8 cellular contexts compared by ENCODE assay signal in genomic region chr6:30259140-30260035, GRCh38. TPM values are rescaled to one million over a fixed set of nuclear protein-coding genes. Genes with fewer than 3 reads are reported as not detected.
DNase-seq lines count a peak whose midpoint lies in the region; ATAC-seq and TF ChIP-seq lines count a peak whose summit lies in the region.

No MANE protein-coding gene starts in this region.

- H3K36me3 ChIP-seq in CD4-positive, CD25-positive, alpha-beta regulatory T cell (ENCODE audit: control insufficient read depth, insufficient read depth, low read length): no peaks in the 10 kb centered on the region
- H3K36me3 ChIP-seq in Peyer's patch (no peaks in the 10 kb centered on the region), neural cell (ENCODE audit: insufficient read depth, low read length) (no peaks in the 10 kb centered on the region)

- H3K9ac ChIP-seq in neural cell (ENCODE audit: low read length): peak overlapping the region; percentile 69

- peak overlapping the region; percentile 88 to 98 (median 92) for H3K4me3 Mint-ChIP-seq in CD4-positive, CD25-positive, alpha-beta regulatory T cell
- peak overlapping the region; percentile 82 to 94 for H3K4me3 Mint-ChIP-seq in stimulated activated naive CD8-positive, alpha-beta T cell treated with anti-CD3 and anti-CD28 coated beads, Interleukin-15, amount 100 ng/mL, for 72 hours

- no peaks in the 10 kb centered on the region for H3K79me2 ChIP-seq in neural cell (replicated peaks; ENCODE audit: insufficient read depth, low read length)

- H3K9me3 ChIP-seq in CD4-positive, CD25-positive, alpha-beta regulatory T cell (ENCODE audit: control insufficient read depth in 2 of 2, low read length in 2 of 2): no peaks in the 10 kb centered on the region
- H3K9me3 ChIP-seq in Peyer's patch (no peaks in the 10 kb centered on the region), neural cell (ENCODE audit: low read length) (no peaks in the 10 kb centered on the region)

- DNase-seq in CD4-positive, CD25-positive, alpha-beta regulatory T cell: peak; percentile 38 to 80 (median 54)
- DNase-seq in Peyer's patch (peak; percentile 64 to 86 (median 70)), foreskin fibroblast (peak; percentile 60 to 86)
- peak; percentile 44 for DNase-seq in activated effector memory CD4-positive, alpha-beta T cell treated with Interleukin-2 at 50 U/mL for 16 hours
- peak; percentile 43 to 61 for DNase-seq in stimulated activated naive CD8-positive, alpha-beta T cell treated with anti-CD3 and anti-CD28 coated beads, Interleukin-15, amount 100 ng/mL, for 72 hours

- peak overlapping the region; percentile 73 for H2AFZ ChIP-seq in neural cell (ENCODE audit: low read depth, low read length)

- peaks cover 6% of the 10 kb centered on the region for H3K36me3 Mint-ChIP-seq in CD4-positive, CD25-positive, alpha-beta regulatory T cell

- H3F3A ChIP-seq in neural cell (ENCODE audit: insufficient read depth, low read length, poor library complexity, severe bottlenecking): no peaks in the 10 kb centered on the region

- peaks cover 0 to 22% (median 11%) of the 10 kb centered on the region in 4 donors for H3K4me1 Mint-ChIP-seq in CD4-positive, CD25-positive, alpha-beta regulatory T cell
- peaks cover 26% of the 10 kb centered on the region for H3K4me1 Mint-ChIP-seq in stimulated activated naive CD8-positive, alpha-beta T cell treated with anti-CD3 and anti-CD28 coated beads, Interleukin-15, amount 100 ng/mL, for 72 hours

- H3K27me3 Mint-ChIP-seq in CD4-positive, CD25-positive, alpha-beta regulatory T cell: peaks cover 26% of the 10 kb centered on the region
- peaks cover 12% of the 10 kb centered on the region for H3K27me3 Mint-ChIP-seq in stimulated activated naive CD8-positive, alpha-beta T cell treated with anti-CD3 and anti-CD28 coated beads, Interleukin-15, amount 100 ng/mL, for 72 hours

- H3K9me2 ChIP-seq in neural cell (ENCODE audit: insufficient read depth, low read length): no peaks in the 10 kb centered on the region

- TF ChIP-seq EP300 in neural cell (conservative IDR thresholded peaks at IDR 0.05; ENCODE audit: poor library complexity, severe bottlenecking): no peak

- peak; percentile 79 to 80 for ATAC-seq in CD4-positive, CD25-positive, alpha-beta regulatory T cell (ENCODE audit: low read depth in 2 of 2)
- ATAC-seq in GM19328 (IDR thresholded peaks at IDR 0.05; ENCODE audit: unreplicated experiment) (peak; percentile 81), HG03520 (IDR thresholded peaks at IDR 0.05; ENCODE audit: unreplicated experiment) (peak; percentile 91)
- ATAC-seq in stimulated activated naive CD8-positive, alpha-beta T cell treated with anti-CD3 and anti-CD28 coated beads, Interleukin-15, amount 100 ng/mL, for 72 hours: peak; percentile 82

- TF ChIP-seq POLR2A in Peyer's patch (IDR thresholded peaks at IDR 0.05): no peak

- peaks cover 16% of the 10 kb centered on the region for H3K4me1 ChIP-seq in CD4-positive, CD25-positive, alpha-beta regulatory T cell (ENCODE audit: control insufficient read depth, insufficient read depth, low read length, poor library complexity, severe bottlenecking)
- H3K4me1 ChIP-seq in Peyer's patch: no peaks in the 10 kb centered on the region

- H4K20me1 ChIP-seq in neural cell (ENCODE audit: insufficient read depth): no peaks in the 10 kb centered on the region

- H3K9me3 Mint-ChIP-seq in CD4-positive, CD25-positive, alpha-beta regulatory T cell: no peaks in the 10 kb centered on the region
- H3K9me3 Mint-ChIP-seq in stimulated activated naive CD8-positive, alpha-beta T cell treated with anti-CD3 and anti-CD28 coated beads, Interleukin-15, amount 100 ng/mL, for 72 hours: no peaks in the 10 kb centered on the region

- TF ChIP-seq CTCF in Peyer's patch (IDR thresholded peaks at IDR 0.05) (peak in 2 of 6 experiments; percentile 26), foreskin fibroblast (IDR thresholded peaks at IDR 0.05; ENCODE audit: low read depth, low read length) (peak; percentile 32), neural cell (IDR thresholded peaks at IDR 0.05; ENCODE audit: poor library complexity, severe bottlenecking) (peak; percentile 62)

- no peaks in the 10 kb centered on the region for H3K27me3 ChIP-seq in CD4-positive, CD25-positive, alpha-beta regulatory T cell (ENCODE audit: control insufficient read depth, insufficient read depth, low read length)
- H3K27me3 ChIP-seq in Peyer's patch: no peaks in the 10 kb centered on the region
- peaks cover 4% of the 10 kb centered on the region for H3K27me3 ChIP-seq in neural cell (ENCODE audit: insufficient read depth, low read depth, low read length)

- peak overlapping the region; percentile 64 for H3K27ac ChIP-seq in CD4-positive, CD25-positive, alpha-beta regulatory T cell (ENCODE audit: insufficient read depth, low read length, poor library complexity, severe bottlenecking)
- peak overlapping the region; percentile 69 to 81 (median 76) for H3K27ac ChIP-seq in Peyer's patch
- H3K27ac ChIP-seq in neural cell (ENCODE audit: low read length): no peak overlapping the region

- peak overlapping the region; percentile 64 for H3K4me3 ChIP-seq in CD4-positive, CD25-positive, alpha-beta regulatory T cell (ENCODE audit: low read depth, low read length)
- H3K4me3 ChIP-seq in Peyer's patch: peak overlapping the region; percentile 57 to 91 (median 78)
- peak overlapping the region; percentile 74 to 84 for H3K4me3 ChIP-seq in foreskin fibroblast (ENCODE audit: low read depth in 1 of 2, low read length in 2 of 2)
- H3K4me3 ChIP-seq in neural cell (ENCODE audit: low read length): peak overlapping the region; percentile 87

- TF ChIP-seq RAD21 in neural cell (conservative IDR thresholded peaks at IDR 0.05): peak; percentile 18

- peak overlapping the region; percentile 44 for H3K4me2 ChIP-seq in neural cell (ENCODE audit: low read length)

- H3K27ac Mint-ChIP-seq in CD4-positive, CD25-positive, alpha-beta regulatory T cell: peak overlapping the region; percentile 85 to 88 (median 87)
- H3K27ac Mint-ChIP-seq in stimulated activated naive CD8-positive, alpha-beta T cell treated with anti-CD3 and anti-CD28 coated beads, Interleukin-15, amount 100 ng/mL, for 72 hours: peak overlapping the region; percentile 80 to 82

TF ChIP-seq in neural cell, 6 proteins besides CTCF, POLR2A, EP300 and RAD21:
- TF ChIP-seq SMC3 (conservative IDR thresholded peaks at IDR 0.05; ENCODE audit: poor library complexity): peak; percentile 27
- peak; percentile 38 for TF ChIP-seq REST (IDR thresholded peaks at IDR 0.05; ENCODE audit: borderline replicate concordance)
- peak; percentile 56 for TF ChIP-seq POLR2AphosphoS5 (IDR thresholded peaks at IDR 0.05)
- no peak for TF ChIP-seq EZH2 (IDR thresholded peaks at IDR 0.05; ENCODE audit: borderline replicate concordance, insufficient read depth, low read length, poor library complexity, severe bottlenecking)
- no peak for TF ChIP-seq MXI1 (conservative IDR thresholded peaks at IDR 0.05; ENCODE audit: poor library complexity, severe bottlenecking)
- no peak for TF ChIP-seq TAF1 (IDR thresholded peaks at IDR 0.05; ENCODE audit: low read depth)

RNA-seq across cellular contexts. Expression of gene TRIM26, which starts 46.2 kb away (rescaled TPM):
- 75.1 TPM for total RNA-seq in CD4-positive, CD25-positive, alpha-beta regulatory T cell
- 10 to 100 TPM; 43.3 to 55.1 (median 49.7) TPM for polyA plus RNA-seq in CD4-positive, CD25-positive, alpha-beta regulatory T cell
- 100 to 1,000 TPM in 1 of 4 donors, 10 to 100 TPM in 3; 65.9 to 175 (median 90.5) TPM for total RNA-seq in Peyer's patch
- 23.5 and 25.9 TPM in 2 replicates for polyA plus RNA-seq in neural cell
- 41.4 and 46.0 TPM in 2 replicates for polyA minus RNA-seq in neural cell
